ENCODE assay signal across 1 cellular context in genomic region chr2:190535119-190535439, GRCh38.
TF ChIP-seq lines count a peak whose summit lies in the region.

No MANE protein-coding gene starts in this region.

TF ChIP-seq in H1, 55 proteins besides CTCF, POLR2A, EP300 and RAD21 (continued from another document):
- no peak for TF ChIP-seq USF2 (IDR thresholded peaks at IDR 0.05; ENCODE audit: low read length)
- TF ChIP-seq CBX8 (IDR thresholded peaks at IDR 0.05; ENCODE audit: borderline replicate concordance, low read depth, low read length): no peak
- no peak for TF ChIP-seq POU5F1 (IDR thresholded peaks at IDR 0.05; ENCODE audit: low read depth, low read length)
- no peak for TF ChIP-seq NANOG (IDR thresholded peaks at IDR 0.05; ENCODE audit: insufficient read depth, low read depth, low read length, poor library complexity, severe bottlenecking)
TF ChIP-seq in H1: peak in this region for 0.
